Comparison of ENCODE assay signal across 8 cellular contexts in the genomic region with DNA sequence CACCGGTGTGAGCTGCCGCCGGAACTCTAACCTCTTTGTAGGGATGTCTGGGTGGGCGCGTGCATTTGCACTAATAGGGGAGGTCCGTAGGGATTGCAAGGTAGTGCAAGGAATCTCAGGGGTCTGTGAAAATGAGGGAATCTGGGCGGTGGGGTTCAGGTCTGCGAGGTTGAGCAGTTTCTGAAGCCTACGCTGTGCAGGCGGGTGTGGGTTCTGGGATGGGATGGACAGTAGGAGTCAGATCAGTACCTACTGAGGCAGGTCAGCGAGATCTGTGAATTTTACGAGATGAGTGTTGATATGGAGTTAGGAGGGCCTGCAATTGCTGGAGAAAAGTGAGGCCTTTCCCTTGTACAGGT. TPM values are rescaled to one million over a fixed set of nuclear protein-coding genes. Genes with fewer than 3 reads are reported as not detected.
DNase-seq lines count a peak whose midpoint lies in the region; ATAC-seq, FAIRE-seq and TF ChIP-seq lines count a peak whose summit lies in the region.

No MANE protein-coding gene starts in this region.

- 1 to 2% methylated on average over 12 of the region's 12 CpGs for WGBS in GM23248 (ENCODE audit: low coverage in 1 of 2, low lambda C conversion rate in 2 of 2, missing lambda C conversion rate in 2 of 2), 2 experiments
- WGBS in smooth muscle cell (ENCODE audit: low lambda C conversion rate): 4% methylated on average over 12 of the region's 12 CpGs

- H3K27me3 ChIP-seq in GM23248 (replicated peaks; ENCODE audit: insufficient read depth) (no peaks in the 10 kb centered on the region), smooth muscle cell (ENCODE audit: low read depth) (no peaks in the 10 kb centered on the region)

- H3F3A ChIP-seq in GM23248 (ENCODE audit: insufficient read depth) (peaks cover 46% of the 10 kb centered on the region), smooth muscle cell (ENCODE audit: low read depth) (peaks cover 13% of the 10 kb centered on the region)

- H2AFZ ChIP-seq in GM23248: peak overlapping the region; percentile 92
- peak overlapping the region; percentile 90 for H2AFZ ChIP-seq in smooth muscle cell (ENCODE audit: low read depth)

- H3K9me3 ChIP-seq in GM23248 (ENCODE audit: low read depth) (no peaks in the 10 kb centered on the region), smooth muscle cell (replicated peaks; ENCODE audit: low read depth) (no peaks in the 10 kb centered on the region)

- H3K4me1 ChIP-seq in GM23248 (ENCODE audit: insufficient read depth) (peaks cover 32% of the 10 kb centered on the region), smooth muscle cell (ENCODE audit: low read depth) (peaks cover 24% of the 10 kb centered on the region)

- intact Hi-C loops in left ventricle myocardium superior (cut with micrococcal nuclease): loop anchor here (5.0 to 10.0 kb wide), 2 partner anchors 141 to 358 kb away; no protein-coding TSS in a partner anchor

- H3K36me3 ChIP-seq in GM23248 (ENCODE audit: low read depth) (no peaks in the 10 kb centered on the region), smooth muscle cell (ENCODE audit: low read depth) (no peaks in the 10 kb centered on the region)

- H3K79me2 ChIP-seq in GM23248 (ENCODE audit: insufficient read depth): peaks cover 14% of the 10 kb centered on the region
- peaks cover 15% of the 10 kb centered on the region for H3K79me2 ChIP-seq in smooth muscle cell (ENCODE audit: low read depth)

- H4K20me1 ChIP-seq in GM23248 (ENCODE audit: insufficient read depth): no peaks in the 10 kb centered on the region
- H4K20me1 ChIP-seq in smooth muscle cell (ENCODE audit: low read depth): peaks cover 12% of the 10 kb centered on the region

- peak overlapping the region; percentile 92 for H3K4me2 ChIP-seq in GM23248 (ENCODE audit: unreplicated experiment)
- peak overlapping the region; percentile 93 for H3K4me2 ChIP-seq in smooth muscle cell

- in situ Hi-C loops in GM23248 (cut with MboI): loop anchor here (10.0 kb wide), 1 partner anchor 438 kb away; no protein-coding TSS in a partner anchor

- no peak for FAIRE-seq in HTR-8/SVneo (lab: Jason Lieb, UNC)

- no peaks in the 10 kb centered on the region for H3K9me2 ChIP-seq in GM23248 (ENCODE audit: insufficient read depth)

- H3K4me3 ChIP-seq in GM23248 (peak overlapping the region; percentile 77), WI38 (ENCODE audit: low read depth, low read length) (peak overlapping the region; percentile 74), smooth muscle cell (peak overlapping the region; percentile 69)

- DNase-seq in GM23248 (no peak), left ventricle myocardium superior (no peak), smooth muscle cell (lab: John Stamatoyannopoulos, UW; ENCODE audit: unreplicated experiment) (no peak), HTR-8/SVneo (ENCODE audit: insufficient read length, low spot score) (no peak), AML-193 (lab: John Stamatoyannopoulos, UW) (no peak), NCI-H1417 treated with DMSO at 0.1 percent for 48 hours (lab: John Stamatoyannopoulos, UW) (no peak)

- ATAC-seq in left ventricle myocardium superior (peak; percentile 6), HG03280 (IDR thresholded peaks at IDR 0.05; ENCODE audit: unreplicated experiment) (no peak)

- H3K27ac ChIP-seq in GM23248 (peak overlapping the region; percentile 98), smooth muscle cell (ENCODE audit: low read depth) (peak overlapping the region; percentile 93)

- no peak for TF ChIP-seq CTCF in WI38 (IDR thresholded peaks at IDR 0.05; ENCODE audit: low read depth, low read length)
- TF ChIP-seq CTCF in smooth muscle cell (IDR thresholded peaks at IDR 0.05; ENCODE audit: borderline replicate concordance, insufficient read depth, poor library complexity, severe bottlenecking): no peak

- H3K9ac ChIP-seq in GM23248 (peak overlapping the region; percentile 90), smooth muscle cell (ENCODE audit: low read depth) (no peak overlapping the region)

RNA-seq across cellular contexts. Expression of a gene that starts 0.9 kb away (rescaled TPM):
- total RNA-seq in GM23248 (2014; rRNA removed; shearing (Covaris generic)): 44.3 and 50.4 TPM in 2 replicates
- 29.4 and 30.5 TPM in 2 replicates for polyA plus RNA-seq in GM23248 (2016; fragmentation: Nextera tagmentation; extraction: Ambion mirVana)
- 15.6 TPM for total RNA-seq in left ventricle myocardium superior
- 30.2 and 37.1 TPM in 2 replicates for total RNA-seq in smooth muscle cell
- polyA plus RNA-seq in smooth muscle cell: 38.4 and 39.9 TPM in 2 replicates

RNA-seq across cellular contexts. Expression of a gene that starts 13.6 kb away (rescaled TPM):
- 101 and 124 TPM in 2 replicates for total RNA-seq in GM23248 (2014; rRNA removed; shearing (Covaris generic))
- polyA plus RNA-seq in GM23248 (2016; fragmentation: Nextera tagmentation; extraction: Ambion mirVana) (120 and 129 TPM in 2 replicates), smooth muscle cell (125 and 130 TPM in 2 replicates)
- total RNA-seq in left ventricle myocardium superior (150 TPM), smooth muscle cell (70.8 and 78.2 TPM in 2 replicates)

RNA-seq across cellular contexts. Expression of a gene that starts 20.1 kb away (rescaled TPM):
- 16.4 and 17.4 TPM in 2 replicates for total RNA-seq in GM23248 (2014; rRNA removed; shearing (Covaris generic))
- polyA plus RNA-seq in GM23248 (2016; fragmentation: Nextera tagmentation; extraction: Ambion mirVana): 18.6 and 19.5 TPM in 2 replicates
- total RNA-seq in left ventricle myocardium superior: 9.5 TPM
- total RNA-seq in smooth muscle cell: 21.3 and 27.5 TPM in 2 replicates
- polyA plus RNA-seq in smooth muscle cell: 29.5 and 36.4 TPM in 2 replicates

RNA-seq across cellular contexts. Expression of a gene that starts 36.8 kb away (rescaled TPM):
- 11.5 and 20.0 TPM in 2 replicates for total RNA-seq in GM23248 (2014; rRNA removed; shearing (Covaris generic))
- 15.3 and 15.8 TPM in 2 replicates for polyA plus RNA-seq in GM23248 (2016; fragmentation: Nextera tagmentation; extraction: Ambion mirVana)
- total RNA-seq in left ventricle myocardium superior: 4.4 TPM
- total RNA-seq in smooth muscle cell: 13.0 and 22.9 TPM in 2 replicates
- polyA plus RNA-seq in smooth muscle cell: 19.0 and 21.9 TPM in 2 replicates

RNA-seq across cellular contexts. Expression of a gene that starts 44.1 kb away (rescaled TPM):
- total RNA-seq in GM23248 (2014; rRNA removed; shearing (Covaris generic)): 295 and 329 TPM in 2 replicates
- 252 and 255 TPM in 2 replicates for polyA plus RNA-seq in GM23248 (2016; fragmentation: Nextera tagmentation; extraction: Ambion mirVana)
- total RNA-seq in left ventricle myocardium superior: 233 TPM
- total RNA-seq in smooth muscle cell: 207 and 234 TPM in 2 replicates
- 302 and 314 TPM in 2 replicates for polyA plus RNA-seq in smooth muscle cell
